Comparison of ENCODE assay signal across 1 cellular context in the genomic region with DNA sequence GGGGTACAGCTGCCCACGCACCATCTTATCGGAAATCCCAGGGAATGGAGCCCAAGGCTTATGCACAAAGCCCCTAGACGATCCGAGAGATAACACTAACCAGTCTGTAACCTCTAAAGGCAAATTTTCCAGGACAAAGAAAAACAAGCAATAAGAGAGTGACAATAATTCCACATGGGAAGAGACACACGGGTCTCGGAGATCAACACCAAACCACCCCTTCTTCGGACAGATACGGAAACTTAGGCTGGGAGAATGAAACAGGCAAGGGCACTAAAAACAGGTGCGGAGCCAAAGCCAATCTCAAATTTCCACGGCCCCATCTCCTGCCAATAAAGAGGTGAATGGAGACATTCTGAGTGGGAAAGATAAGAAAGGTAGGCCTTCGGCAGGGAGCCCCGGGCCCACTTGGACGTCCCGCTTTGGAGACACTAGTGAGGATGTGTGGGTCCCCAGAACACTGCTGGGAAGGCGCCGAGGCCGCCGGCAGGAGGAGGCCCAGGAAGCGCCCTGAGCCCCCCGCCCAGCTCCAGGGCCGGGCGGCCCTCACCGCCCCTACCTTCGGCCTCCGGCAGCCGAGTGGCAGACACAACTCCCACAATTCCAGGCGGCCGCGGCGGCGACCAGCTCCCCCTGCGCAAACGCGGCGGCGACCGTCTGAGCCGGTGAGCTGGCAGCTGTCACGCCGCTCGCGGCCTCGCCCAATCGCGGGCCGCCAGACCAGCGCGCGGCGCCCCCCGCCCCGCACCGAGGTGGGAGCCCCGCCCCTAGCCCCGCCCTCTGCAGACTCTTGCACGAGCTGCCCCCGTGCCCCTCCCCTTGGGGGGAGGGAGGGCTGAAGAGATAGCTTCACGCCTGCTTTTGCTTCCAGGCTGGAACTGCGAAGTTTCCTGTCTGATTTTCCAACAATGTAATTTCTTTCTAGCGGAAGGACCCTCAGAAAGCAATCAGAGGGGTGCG.
TF ChIP-seq lines count a peak whose summit lies in the region.

TSS of gene SIL1 (minus strand) at position 659 of the 960 bp plus-strand sequence. CDS start 70,525 bp downstream, outside the sequence.

TF ChIP-seq in HEK293, 187 proteins besides CTCF, POLR2A, EP300 and RAD21 (continued from another document):
- peak; percentile 66; the same call in 1 of the 2 replicates for TF ChIP-seq ZNF391 (tag by site-specific recombination; IDR thresholded peaks at IDR 0.05; ENCODE audit: borderline replicate concordance, low read depth)
- TF ChIP-seq ZBTB17 (tag by site-specific recombination; IDR thresholded peaks at IDR 0.05), result peak; percentile 75
- TF ChIP-seq ZNF362 (tag by site-specific recombination; IDR thresholded peaks at IDR 0.05), result no peak
- no peak for TF ChIP-seq ZNF830 (tag by site-specific recombination; IDR thresholded peaks at IDR 0.05; ENCODE audit: low read depth)
- TF ChIP-seq MEIS1 (CRISPR knock-in tag; IDR thresholded peaks at IDR 0.05; ENCODE audit: borderline replicate concordance), result no peak
- no peak for TF ChIP-seq YY2 (tag by site-specific recombination; IDR thresholded peaks at IDR 0.05)
- TF ChIP-seq ZNF211 (tag by site-specific recombination; IDR thresholded peaks at IDR 0.05; ENCODE audit: low read depth), result no peak
- no peak for TF ChIP-seq ZNF776 (tag by site-specific recombination; IDR thresholded peaks at IDR 0.05; ENCODE audit: borderline replicate concordance)
- TF ChIP-seq ZNF19 (tag by site-specific recombination; IDR thresholded peaks at IDR 0.05; ENCODE audit: low read depth), result no peak
- TF ChIP-seq KLF9 (tag by site-specific recombination; IDR thresholded peaks at IDR 0.05; ENCODE audit: low read depth), result no peak; the same call in 1 of the 2 replicates
- TF ChIP-seq REPIN1 (tag by site-specific recombination; IDR thresholded peaks at IDR 0.05; ENCODE audit: low read depth), result no peak
- no peak; the same call in 1 of the 2 replicates for TF ChIP-seq KLF7 (tag by site-specific recombination; IDR thresholded peaks at IDR 0.05; ENCODE audit: borderline replicate concordance)
- TF ChIP-seq ZNF354C (tag by site-specific recombination; IDR thresholded peaks at IDR 0.05; ENCODE audit: borderline replicate concordance, low read depth), result no peak
- no peak for TF ChIP-seq ZSCAN18 (tag by site-specific recombination; IDR thresholded peaks at IDR 0.05)
- no peak for TF ChIP-seq ZNF677 (tag by site-specific recombination; IDR thresholded peaks at IDR 0.05)
- no peak for TF ChIP-seq ZNF621 (tag by site-specific recombination; IDR thresholded peaks at IDR 0.05)
- TF ChIP-seq, protein P1, sequence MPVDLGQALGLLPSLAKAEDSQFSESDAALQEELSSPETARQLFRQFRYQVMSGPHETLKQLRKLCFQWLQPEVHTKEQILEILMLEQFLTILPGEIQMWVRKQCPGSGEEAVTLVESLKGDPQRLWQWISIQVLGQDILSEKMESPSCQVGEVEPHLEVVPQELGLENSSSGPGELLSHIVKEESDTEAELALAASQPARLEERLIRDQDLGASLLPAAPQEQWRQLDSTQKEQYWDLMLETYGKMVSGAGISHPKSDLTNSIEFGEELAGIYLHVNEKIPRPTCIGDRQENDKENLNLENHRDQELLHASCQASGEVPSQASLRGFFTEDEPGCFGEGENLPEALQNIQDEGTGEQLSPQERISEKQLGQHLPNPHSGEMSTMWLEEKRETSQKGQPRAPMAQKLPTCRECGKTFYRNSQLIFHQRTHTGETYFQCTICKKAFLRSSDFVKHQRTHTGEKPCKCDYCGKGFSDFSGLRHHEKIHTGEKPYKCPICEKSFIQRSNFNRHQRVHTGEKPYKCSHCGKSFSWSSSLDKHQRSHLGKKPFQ (tag by site-specific recombination; IDR thresholded peaks at IDR 0.05), result no peak
- no peak for TF ChIP-seq ZNF292 (tag by site-specific recombination; IDR thresholded peaks at IDR 0.05; ENCODE audit: borderline replicate concordance, low read depth)
- TF ChIP-seq MZF1 (tag by site-specific recombination; IDR thresholded peaks at IDR 0.05; ENCODE audit: borderline replicate concordance), result no peak
- TF ChIP-seq, protein P2, sequence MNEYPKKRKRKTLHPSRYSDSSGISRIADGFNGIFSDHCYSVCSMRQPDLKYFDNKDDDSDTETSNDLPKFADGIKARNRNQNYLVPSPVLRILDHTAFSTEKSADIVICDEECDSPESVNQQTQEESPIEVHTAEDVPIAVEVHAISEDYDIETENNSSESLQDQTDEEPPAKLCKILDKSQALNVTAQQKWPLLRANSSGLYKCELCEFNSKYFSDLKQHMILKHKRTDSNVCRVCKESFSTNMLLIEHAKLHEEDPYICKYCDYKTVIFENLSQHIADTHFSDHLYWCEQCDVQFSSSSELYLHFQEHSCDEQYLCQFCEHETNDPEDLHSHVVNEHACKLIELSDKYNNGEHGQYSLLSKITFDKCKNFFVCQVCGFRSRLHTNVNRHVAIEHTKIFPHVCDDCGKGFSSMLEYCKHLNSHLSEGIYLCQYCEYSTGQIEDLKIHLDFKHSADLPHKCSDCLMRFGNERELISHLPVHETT (tag by site-specific recombination; IDR thresholded peaks at IDR 0.05), result peak; percentile 58; the same call in 1 of the 2 replicates
- peak; percentile 75; the same call in 1 of the 2 replicates for TF ChIP-seq ZNF2 (tag by site-specific recombination; IDR thresholded peaks at IDR 0.05)
- no peak for TF ChIP-seq BCL11A (tag by site-specific recombination; IDR thresholded peaks at IDR 0.05; ENCODE audit: low read depth)
